ENCODE assay signal across 8 cellular contexts in the genomic region with DNA sequence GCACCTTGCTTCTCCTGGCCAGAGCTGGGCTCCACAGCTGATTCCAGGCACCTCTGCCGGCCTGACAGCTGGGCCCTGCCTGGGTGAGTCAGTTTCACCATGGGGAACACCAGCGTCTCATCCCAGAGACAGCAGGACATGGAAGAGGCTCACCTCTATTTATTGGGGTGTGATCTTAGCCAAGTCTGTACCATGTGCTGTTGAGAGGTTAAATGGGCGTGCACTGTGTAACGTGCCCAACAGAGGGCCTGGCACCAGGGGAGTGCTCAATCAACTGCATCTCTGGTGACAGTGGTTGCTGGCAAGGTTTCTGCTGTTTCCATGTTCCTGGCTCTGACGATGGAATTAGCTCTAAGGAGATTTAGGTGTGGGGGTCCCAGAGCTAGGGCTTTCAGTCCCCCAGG. TPM values are rescaled to one million over a fixed set of nuclear protein-coding genes. Genes with fewer than 3 reads are reported as not detected.
DNase-seq lines count a peak whose midpoint lies in the region; ATAC-seq and TF ChIP-seq lines count a peak whose summit lies in the region.

No MANE protein-coding gene starts in this region.

- peaks cover 6% of the 10 kb centered on the region for H3F3A ChIP-seq in smooth muscle cell (ENCODE audit: low read depth)

- intact Hi-C loops in right cardiac atrium (cut with DNase I) = no loop called here

- H3K4me3 ChIP-seq in NT2/D1 (ENCODE audit: insufficient read length, low read depth) (peak overlapping the region; percentile 63), right cardiac atrium (ENCODE audit: low read length) (peak overlapping the region; percentile 49), smooth muscle cell (peak overlapping the region; percentile 63)

- H4K20me1 ChIP-seq in smooth muscle cell (ENCODE audit: low read depth) = no peaks in the 10 kb centered on the region

- H2AFZ ChIP-seq in smooth muscle cell (ENCODE audit: low read depth) = no peak overlapping the region

- H3K79me2 ChIP-seq in smooth muscle cell (ENCODE audit: low read depth) = no peaks in the 10 kb centered on the region

- H3K27ac ChIP-seq in right cardiac atrium (ENCODE audit: low read length) (peak overlapping the region; percentile 44), smooth muscle cell (ENCODE audit: low read depth) (no peak overlapping the region)

- 37% methylated on average over 5 of the region's 5 CpGs for WGBS in right cardiac atrium
- WGBS in smooth muscle cell (ENCODE audit: low lambda C conversion rate) = 44% methylated on average over 5 of the region's 5 CpGs

- TF ChIP-seq CTCF in smooth muscle cell (IDR thresholded peaks at IDR 0.05; ENCODE audit: borderline replicate concordance, insufficient read depth, poor library complexity, severe bottlenecking) = no peak

- H3K4me1 ChIP-seq in NT2/D1 (ENCODE audit: insufficient read depth, insufficient read length) = peaks cover 9% of the 10 kb centered on the region
- H3K4me1 ChIP-seq in right cardiac atrium (ENCODE audit: control insufficient read depth, insufficient read depth, low read length) = no peaks in the 10 kb centered on the region
- peaks cover 5% of the 10 kb centered on the region for H3K4me1 ChIP-seq in smooth muscle cell (ENCODE audit: low read depth)

- H3K9ac ChIP-seq in NT2/D1 (ENCODE audit: insufficient read length, low read depth) (peak overlapping the region; percentile 79), smooth muscle cell (ENCODE audit: low read depth) (no peak overlapping the region)

- ATAC-seq in GM19397 (IDR thresholded peaks at IDR 0.05; ENCODE audit: unreplicated experiment) = peak; percentile 39
- ATAC-seq in HG03520 (IDR thresholded peaks at IDR 0.05; ENCODE audit: unreplicated experiment) = peak; percentile 36
- ATAC-seq in right cardiac atrium = peak; percentile 60 to 62

- peak; percentile 82 for DNase-seq in COLO668 (lab: John Stamatoyannopoulos, UW; ENCODE audit: unreplicated experiment)
- no peak for DNase-seq in NT2/D1 (ENCODE audit: low read depth, low spot score)
- DNase-seq in activated effector memory CD4-positive, alpha-beta T cell treated with Interleukin-2 at 50 U/mL for 16 hours = peak; percentile 37
- peak in 2 of 3 donors; percentile 29 to 49 for DNase-seq in right cardiac atrium
- DNase-seq in smooth muscle cell (lab: John Stamatoyannopoulos, UW; ENCODE audit: unreplicated experiment) = no peak
- DNase-seq in middle frontal gyrus (ENCODE audit: extremely low spot score, low spot score) = no peak

- H3K27me3 ChIP-seq in NT2/D1 (ENCODE audit: insufficient read depth, insufficient read length) (peaks cover 10% of the 10 kb centered on the region), right cardiac atrium (ENCODE audit: control insufficient read depth, insufficient read depth) (no peaks in the 10 kb centered on the region), smooth muscle cell (ENCODE audit: low read depth) (no peaks in the 10 kb centered on the region)

- H3K4me2 ChIP-seq in smooth muscle cell = peak overlapping the region; percentile 89

- H3K9me3 ChIP-seq in NT2/D1 (ENCODE audit: insufficient read depth, low read length) (no peaks in the 10 kb centered on the region), right cardiac atrium (ENCODE audit: control insufficient read depth, low read length) (no peaks in the 10 kb centered on the region), smooth muscle cell (replicated peaks; ENCODE audit: low read depth) (no peaks in the 10 kb centered on the region)

- H3K36me3 ChIP-seq in NT2/D1 (ENCODE audit: insufficient read depth, insufficient read length, low read length) (no peaks in the 10 kb centered on the region), smooth muscle cell (ENCODE audit: low read depth) (no peaks in the 10 kb centered on the region)

RNA-seq across cellular contexts. Expression of a gene that starts 0.9 kb away (rescaled TPM):
- 10 to 100 TPM in 1 of 4 donors, 1 to 10 TPM in 3; 4.0 to 11.9 (median 5.0) TPM for total RNA-seq in right cardiac atrium
- 9.3 TPM for polyA plus RNA-seq in right cardiac atrium
- 1.9 and 2.2 TPM in 2 replicates for total RNA-seq in smooth muscle cell
- polyA plus RNA-seq in smooth muscle cell = 2.5 and 3.3 TPM in 2 replicates

RNA-seq across cellular contexts. Expression of a gene that starts 23.6 kb away (rescaled TPM):
- 1 to 10 TPM; 2.2 to 4.3 (median 3.2) TPM for total RNA-seq in right cardiac atrium
- 2.7 TPM for polyA plus RNA-seq in right cardiac atrium
- 24.9 and 32.1 TPM in 2 replicates for total RNA-seq in smooth muscle cell
- polyA plus RNA-seq in smooth muscle cell = 45.9 and 52.1 TPM in 2 replicates

Comparison
In these comparisons a context has a peak if more than half of its experiments do, and no peak if none do; other contexts are left out.
1. DNase-seq: peak in COLO668 (single experiment), activated effector memory CD4-positive, alpha-beta T cell treated with Interleukin-2 at 50 U/mL for 16 hours (single experiment) and right cardiac atrium (2 of 3); none in NT2/D1 (single experiment), smooth muscle cell (single experiment) and middle frontal gyrus (single experiment).
2. Peak in every context shown above with its lines, with median percentiles within 50 percentile points of each other: ATAC-seq and H3K4me3 ChIP-seq.